Comparison of ENCODE assay signal across 19 cellular contexts in genomic region chr2:173715483-173715882, GRCh38.
A peak's percentile ranks its signal among the peaks of the same experiment; 100 is the strongest.
DNase-seq lines count a peak whose midpoint lies in the region; FAIRE-seq and TF ChIP-seq lines count a peak whose summit lies in the region.
"Had no signal": no experiment of that assay in that cellular context is flagged by ENCODE, and none has a peak within 500 bp of the region (broad histone marks: within the 10 kb centered on the region; RNA-seq: fewer than 3 reads in every experiment).

No MANE protein-coding gene starts in this region.

- no peaks in the 10 kb centered on the region for H3K9me3 ChIP-seq in H9 (ENCODE audit: control insufficient read depth, low read depth, low read length)
- H3K9me3 ChIP-seq: adrenal gland, prostate gland, spleen had no signal

- no peak overlapping the region for H4K91ac ChIP-seq in H9 (ENCODE audit: insufficient read length, low read depth, low read length)

- H3T11ph ChIP-seq in H9 (ENCODE audit: low read length), result no peak overlapping the region

- H3K56ac ChIP-seq in H9 (ENCODE audit: insufficient read length, low read depth, low read length), result no peak overlapping the region

- no peaks in the 10 kb centered on the region for H3K9me3 Mint-ChIP-seq in H9
- H3K9me3 Mint-ChIP-seq: nephron had no signal

- H4K8ac ChIP-seq in H9 (replicated peaks; ENCODE audit: insufficient read length, low read depth, low read length), result no peak overlapping the region

- no peak overlapping the region for H3K27ac ChIP-seq in H9 (ENCODE audit: insufficient read length, low read depth, low read length)
- H3K27ac ChIP-seq: adrenal gland, prostate gland, spleen had no signal

- H2BK5ac ChIP-seq in H9 (ENCODE audit: insufficient read length, low read length), result no peak overlapping the region

- H2BK20ac ChIP-seq in H9 (ENCODE audit: low read depth, low read length, poor library complexity, severe bottlenecking), result no peak overlapping the region

- H3K4me1 ChIP-seq in H9 (ENCODE audit: insufficient read depth, low read length), result no peaks in the 10 kb centered on the region
- H3K4me1 ChIP-seq: adrenal gland, prostate gland, spleen had no signal

- no peaks in the 10 kb centered on the region for H3K23me2 ChIP-seq in H9 (ENCODE audit: insufficient read length, low read depth, low read length, poor library complexity, severe bottlenecking)

- peaks cover 6% of the 10 kb centered on the region for H3K27me3 Mint-ChIP-seq in H9 (ENCODE audit: low read depth)

- no peak overlapping the region for H2AFZ ChIP-seq in H9 (ENCODE audit: low read length)

- FAIRE-seq in bronchial epithelial cell (lab: Jason Lieb, UNC), result no peak
- FAIRE-seq in D721Med (lab: Jason Lieb, UNC), result no peak

- H3K23ac ChIP-seq in H9 (ENCODE audit: insufficient read length, low read depth, low read length), result no peak overlapping the region

- H2BK120ac ChIP-seq in H9 (ENCODE audit: low read depth, low read length, poor library complexity, severe bottlenecking), result no peak overlapping the region

- H3K4me2 ChIP-seq in H9 (ENCODE audit: insufficient read depth, insufficient read length, low read length), result no peak overlapping the region

- no peaks in the 10 kb centered on the region for H3K4me1 Mint-ChIP-seq in H9

- no peaks in the 10 kb centered on the region for H3K79me2 ChIP-seq in H9 (ENCODE audit: insufficient read depth, low read length)

- no peak for TF ChIP-seq CTCF in bronchial epithelial cell (IDR thresholded peaks at IDR 0.05; ENCODE audit: insufficient read depth, low read length, severe bottlenecking)
- no peak for TF ChIP-seq CTCF in retinal pigment epithelial cell (conservative IDR thresholded peaks at IDR 0.05; ENCODE audit: low read depth, low read length)
- no peak for TF ChIP-seq CTCF in H9 (conservative IDR thresholded peaks at IDR 0.05)
- no peak for TF ChIP-seq CTCF in D721Med (IDR thresholded peaks at IDR 0.05; ENCODE audit: insufficient read depth, missing control alignments)

- no peak overlapping the region for H3K4me3 Mint-ChIP-seq in H9
- H3K4me3 Mint-ChIP-seq: nephron had no signal

- no peak overlapping the region for H3K18ac ChIP-seq in H9 (ENCODE audit: insufficient read length, low read depth, low read length)

- no peaks in the 10 kb centered on the region for H3K79me1 ChIP-seq in H9 (ENCODE audit: insufficient read depth, low read depth, low read length, poor library complexity, severe bottlenecking)

- H3K27me3 ChIP-seq in bronchial epithelial cell (ENCODE audit: control insufficient read depth, insufficient read depth, low read length) (peaks cover 4% of the 10 kb centered on the region), H9 (ENCODE audit: insufficient read depth, low read length) (no peaks in the 10 kb centered on the region; the same call in 1 of the 2 replicates)
- H3K27me3 ChIP-seq: adrenal gland had no signal

- peak; percentile 20 for DNase-seq in LHCN-M2 (ENCODE audit: low read depth)
- DNase-seq in NCI-H510A treated with DMSO at 0.1 percent for 48 hours (lab: John Stamatoyannopoulos, UW), result peak; percentile 65
- DNase-seq in bronchial epithelial cell (ENCODE audit: low read depth), result peak; percentile 86
- peak; percentile 30 for DNase-seq in retinal pigment epithelial cell (ENCODE audit: low read depth)
- no peak for DNase-seq in MV-4-11 (lab: John Stamatoyannopoulos, UW)
- no peak for DNase-seq in H9
- no peak for DNase-seq in D721Med (ENCODE audit: insufficient read length, low spot score)
- DNase-seq: activated CD4-positive, alpha-beta T cell treated with anti-CD3 and anti-CD28 coated beads for 1 hour; activated effector memory CD4-positive, alpha-beta T cell treated with Interleukin-2 at 50 U/mL for 16 hours; adrenal gland; effector memory CD4-positive, alpha-beta T cell; GDM1; hypothalamus; mesendoderm; NCI-H187; NCI-H774; spleen had no signal

- no peak overlapping the region for H2BK15ac ChIP-seq in H9 (ENCODE audit: low read depth, low read length)

- no peaks in the 10 kb centered on the region for H3K36me3 ChIP-seq in bronchial epithelial cell (ENCODE audit: control insufficient read depth, insufficient read depth, low read length)
- H3K36me3 ChIP-seq: adrenal gland, prostate gland, spleen had no signal

- no peak overlapping the region for H3K4ac ChIP-seq in H9 (ENCODE audit: low read depth, low read length)

- H3K4me3 ChIP-seq in bronchial epithelial cell (ENCODE audit: low read depth, low read length), result no peak overlapping the region
- no peak overlapping the region for H3K4me3 ChIP-seq in retinal pigment epithelial cell (ENCODE audit: low read length)
- H3K4me3 ChIP-seq: adrenal gland, prostate gland, spleen had no signal

- no peak overlapping the region for H2BK12ac ChIP-seq in H9 (ENCODE audit: insufficient read length, low read depth, low read length)

- no peak overlapping the region for H4K5ac ChIP-seq in H9 (ENCODE audit: insufficient read length, low read depth, low read length)

- H3K27ac Mint-ChIP-seq in H9, result no peak overlapping the region

- WGBS in H9 (ENCODE audit: extremely low coverage, insufficient read length, low lambda C conversion rate), result no CpG with 5 or more reads among the region's 5 CpGs

- H2AK5ac ChIP-seq in H9 (ENCODE audit: insufficient read length, low read length), result no peak overlapping the region

- H3K36me3 Mint-ChIP-seq in H9 (ENCODE audit: insufficient read depth in 1 of 3, low read depth in 3 of 3), result no peaks in the 10 kb centered on the region

- no peak overlapping the region for H3K9ac ChIP-seq in H9 (ENCODE audit: extremely low read depth, insufficient read length, low read length)

- no peaks in the 10 kb centered on the region for H4K20me1 ChIP-seq in H9 (ENCODE audit: control insufficient read depth, insufficient read depth, insufficient read length)

- no peak overlapping the region for H3K14ac ChIP-seq in H9 (ENCODE audit: insufficient read depth, low read length)

Comparison
In these comparisons a context has a peak if more than half of its experiments do, and no peak if none do; other contexts are left out.
1. DNase-seq: peak in LHCN-M2 (single experiment), NCI-H510A treated with DMSO at 0.1 percent for 48 hours (single experiment), bronchial epithelial cell (single experiment) and retinal pigment epithelial cell (single experiment); none in MV-4-11 (single experiment), H9 (single experiment) and D721Med (single experiment).